In genomic region chr7:471191-471865, GRCh38 we compare ENCODE assay signal across 14 cellular contexts. TPM values are rescaled to one million over a fixed set of nuclear protein-coding genes. Genes with fewer than 3 reads are reported as not detected.
DNase-seq lines count a peak whose midpoint lies in the region; ATAC-seq and TF ChIP-seq lines count a peak whose summit lies in the region.
"Had no signal": no experiment of that assay in that cellular context is flagged by ENCODE, and none has a peak within 500 bp of the region (broad histone marks: within the 10 kb centered on the region; RNA-seq: fewer than 3 reads in every experiment).

No MANE protein-coding gene starts in this region.

- H3K9me1 ChIP-seq in IMR-90 (ENCODE audit: insufficient read depth, low read length), result 0 out of 2 replicates have a peak, but pooled peaks cover 5% of the 10 kb centered on the region

- no peak overlapping the region for H3K4me3 ChIP-seq in ACC112 (ENCODE audit: low read depth, low read length)
- no peak overlapping the region for H3K4me3 ChIP-seq in IMR-90 (ENCODE audit: insufficient read depth, low read depth, low read length)
- no peak overlapping the region for H3K4me3 ChIP-seq in hepatocyte
- H3K4me3 ChIP-seq in prostate gland, result no peak overlapping the region
- H3K4me3 ChIP-seq: colonic mucosa, neural progenitor cell, PC-9 had no signal

- peak overlapping the region; percentile 86 for H3K27ac ChIP-seq in ACC112 (ENCODE audit: low read depth, low read length)
- peak overlapping the region; percentile 78 for H3K27ac ChIP-seq in IMR-90 (ENCODE audit: insufficient read depth, low read length)
- peak overlapping the region; percentile 89 for H3K27ac ChIP-seq in hepatocyte
- peak overlapping the region; percentile 48 to 66 for H3K27ac ChIP-seq in prostate gland
- no peak overlapping the region for H3K27ac ChIP-seq in H9 (ENCODE audit: insufficient read length, low read depth, low read length)
- H3K27ac ChIP-seq: colonic mucosa, neural progenitor cell, PC-9 had no signal

- peak overlapping the region; percentile 98 for H2AK5ac ChIP-seq in IMR-90 (ENCODE audit: low read depth, low read length)
- no peak overlapping the region for H2AK5ac ChIP-seq in H9 (ENCODE audit: insufficient read length, low read length)

- H3K4me1 Mint-ChIP-seq in H9, result no peaks in the 10 kb centered on the region
- H3K4me1 Mint-ChIP-seq: neural progenitor cell had no signal

- intact Hi-C loops in IMR-90 (cut with micrococcal nuclease) (no loop called here), prostate gland (cut with DNase I) (no loop called here)

- no peaks in the 10 kb centered on the region for H3K9me2 ChIP-seq in hepatocyte (replicated peaks; ENCODE audit: insufficient read depth)

- TF ChIP-seq POLR2A in IMR-90 (IDR thresholded peaks at IDR 0.05; ENCODE audit: low read depth, low read length) (no peak), prostate gland (IDR thresholded peaks at IDR 0.05) (no peak)

- H2AK9ac ChIP-seq in IMR-90 (replicated peaks; ENCODE audit: low read depth, low read length, poor library complexity), result peak overlapping the region; percentile 99

- H3K4me1 ChIP-seq in ACC112 (ENCODE audit: control insufficient read depth, insufficient read depth, low read length, unreplicated experiment) (peaks cover 14% of the 10 kb centered on the region), IMR-90 (ENCODE audit: control insufficient read depth, insufficient read depth, low read length) (peaks cover 18% of the 10 kb centered on the region), hepatocyte (ENCODE audit: insufficient read depth) (peaks cover 16% of the 10 kb centered on the region), prostate gland (replicated peaks) (no peaks in the 10 kb centered on the region), H9 (ENCODE audit: insufficient read depth, low read length) (no peaks in the 10 kb centered on the region)
- H3K4me1 ChIP-seq: colonic mucosa, neural progenitor cell had no signal

- H3K79me1 ChIP-seq in IMR-90 (ENCODE audit: low read depth in 1 of 2, low read length in 2 of 2), result no peaks in the 10 kb centered on the region
- H3K79me1 ChIP-seq in H9 (ENCODE audit: insufficient read depth, low read depth, low read length, poor library complexity, severe bottlenecking), result no peaks in the 10 kb centered on the region

- ATAC-seq in IMR-90 (ENCODE audit: low read depth), result no peak

- no peak for TF ChIP-seq RAD21 in IMR-90 (IDR thresholded peaks at IDR 0.05; ENCODE audit: low read length)

- peak overlapping the region; percentile 88 for H4K91ac ChIP-seq in IMR-90 (ENCODE audit: insufficient read depth, low read depth, low read length)
- H4K91ac ChIP-seq in H9 (ENCODE audit: insufficient read length, low read depth, low read length), result no peak overlapping the region

- H3K36me3 Mint-ChIP-seq in H9 (ENCODE audit: insufficient read depth in 1 of 3, low read depth in 3 of 3), result peaks cover 10 to 13% (median 11%) of the 10 kb centered on the region in 3 experiments
- H3K36me3 Mint-ChIP-seq: activated naive CD8-positive, alpha-beta T cell had no signal

- H4K8ac ChIP-seq in IMR-90 (ENCODE audit: low read depth in 2 of 2, low read length in 2 of 2) (peak overlapping the region; percentile 88 to 89), H9 (replicated peaks; ENCODE audit: insufficient read length, low read depth, low read length) (no peak overlapping the region)

- no peak overlapping the region for H3K4me2 ChIP-seq in IMR-90 (ENCODE audit: low read depth, low read length)
- H3K4me2 ChIP-seq in hepatocyte, result no peak overlapping the region
- no peak overlapping the region for H3K4me2 ChIP-seq in H9 (ENCODE audit: insufficient read depth, insufficient read length, low read length)
- H3K4me2 ChIP-seq: neural progenitor cell, PC-9 had no signal

- TF ChIP-seq CTCF in IMR-90 (conservative IDR thresholded peaks at IDR 0.05; ENCODE audit: low read depth, low read length) (no peak), hepatocyte (IDR thresholded peaks at IDR 0.05; ENCODE audit: poor library complexity) (no peak), prostate gland (IDR thresholded peaks at IDR 0.05) (no peak), GM10248 (IDR thresholded peaks at IDR 0.05; ENCODE audit: control extremely low read depth, extremely low read depth, low read depth, missing control alignments) (no peak), H9 (conservative IDR thresholded peaks at IDR 0.05) (no peak)

- H2BK5ac ChIP-seq in IMR-90 (ENCODE audit: low read depth, low read length, poor library complexity, severe bottlenecking) (peak overlapping the region; percentile 86), H9 (ENCODE audit: insufficient read length, low read length) (no peak overlapping the region)

- H3K9ac ChIP-seq in IMR-90 (ENCODE audit: low read depth, low read length), result no peak overlapping the region
- no peak overlapping the region for H3K9ac ChIP-seq in H9 (ENCODE audit: extremely low read depth, insufficient read length, low read length)
- H3K9ac ChIP-seq: neural progenitor cell had no signal

- CTCF ChIA-PET in IMR-90 (lab: Yijun Ruan, JAX) (no interaction called here), GM10248 (lab: Yijun Ruan, JAX) (no interaction called here)

- no peak overlapping the region for H2BK12ac ChIP-seq in H9 (ENCODE audit: insufficient read length, low read depth, low read length)

- no peak overlapping the region for H3K4me3 Mint-ChIP-seq in H9
- H3K4me3 Mint-ChIP-seq: activated naive CD8-positive, alpha-beta T cell; neural progenitor cell; T-helper 2 cell treated with Interferon-gamma antibody and Interleukin-4, amounts not matched to agents 5 μg/mL and 100 μg/mL, for 36 hours had no signal

- H3K27ac Mint-ChIP-seq in H9, result no peak overlapping the region
- H3K27ac Mint-ChIP-seq: activated naive CD8-positive, alpha-beta T cell; neural progenitor cell; T-helper 2 cell treated with Interferon-gamma antibody and Interleukin-4, amounts not matched to agents 5 μg/mL and 100 μg/mL, for 36 hours had no signal

- H3K9me3 ChIP-seq in IMR-90 (ENCODE audit: control insufficient read depth, insufficient read depth, low read length) (peaks cover 5% of the 10 kb centered on the region), hepatocyte (ENCODE audit: low read depth) (no peaks in the 10 kb centered on the region), prostate gland (no peaks in the 10 kb centered on the region), H9 (ENCODE audit: control insufficient read depth, low read depth, low read length) (no peaks in the 10 kb centered on the region)
- H3K9me3 ChIP-seq: colonic mucosa had no signal

- peak overlapping the region; percentile 54; the same call in 1 of the 2 replicates for H2BK20ac ChIP-seq in IMR-90 (ENCODE audit: low read depth, low read length)
- no peak overlapping the region for H2BK20ac ChIP-seq in H9 (ENCODE audit: low read depth, low read length, poor library complexity, severe bottlenecking)

- H3T11ph ChIP-seq in H9 (ENCODE audit: low read length), result no peak overlapping the region

- dilution Hi-C loops in IMR-90 (cut with HindIII; ENCODE audit: low sequenced_read_pairs, unreplicated experiment), result no loop called here

- H2AFZ ChIP-seq in ACC112 (ENCODE audit: low read length, unreplicated experiment) (peak overlapping the region; percentile 41), IMR-90 (replicated peaks; ENCODE audit: low read length, poor library complexity) (peak overlapping the region; percentile 89), hepatocyte (no peak overlapping the region), H9 (ENCODE audit: low read length) (no peak overlapping the region)
- H2AFZ ChIP-seq: neural progenitor cell, PC-9 had no signal

- no peaks in the 10 kb centered on the region for H3K23me2 ChIP-seq in H9 (ENCODE audit: insufficient read length, low read depth, low read length, poor library complexity, severe bottlenecking)

- in situ Hi-C loops in IMR-90 (cut with MboI; ENCODE audit: low sequenced_read_pairs), result no loop called here

- H2BK120ac ChIP-seq in IMR-90 (ENCODE audit: low read depth, low read length) (peak overlapping the region; percentile 74), H9 (ENCODE audit: low read depth, low read length, poor library complexity, severe bottlenecking) (no peak overlapping the region)

- H3K36me3 ChIP-seq in ACC112 (ENCODE audit: insufficient read depth, low read length) (no peaks in the 10 kb centered on the region), IMR-90 (ENCODE audit: control insufficient read depth, insufficient read depth, low read length) (no peaks in the 10 kb centered on the region), hepatocyte (replicated peaks; ENCODE audit: insufficient read depth, low read depth) (no peaks in the 10 kb centered on the region), prostate gland (no peaks in the 10 kb centered on the region)
- H3K36me3 ChIP-seq: colonic mucosa, neural progenitor cell had no signal

- H2BK15ac ChIP-seq in IMR-90 (ENCODE audit: low read depth, low read length), result peak overlapping the region; percentile 89; the same call in 1 of the 3 replicates
- no peak overlapping the region for H2BK15ac ChIP-seq in H9 (ENCODE audit: low read depth, low read length)

- BruUV-seq in IMR-90 (replicated peaks; lab: Mats Ljungman, UMichigan), result no TSS peak

- H3K9me3 Mint-ChIP-seq in H9, result peaks cover 14 to 18% of the 10 kb centered on the region in 2 experiments

- H3K18ac ChIP-seq in IMR-90 (ENCODE audit: low read depth, low read length) (peak overlapping the region; percentile 85), H9 (ENCODE audit: insufficient read length, low read depth, low read length) (no peak overlapping the region)

- H3K27me3 ChIP-seq in ACC112 (ENCODE audit: insufficient read depth, low read length) (no peaks in the 10 kb centered on the region), IMR-90 (ENCODE audit: control insufficient read depth, insufficient read depth, low read length) (no peaks in the 10 kb centered on the region), hepatocyte (no peaks in the 10 kb centered on the region), prostate gland (replicated peaks; ENCODE audit: insufficient read depth) (no peaks in the 10 kb centered on the region), H9 (ENCODE audit: insufficient read depth, low read length) (no peaks in the 10 kb centered on the region)
- H3K27me3 ChIP-seq: colonic mucosa, neural progenitor cell had no signal

- H3K23ac ChIP-seq in IMR-90 (ENCODE audit: low read depth, low read length) (no peak overlapping the region), H9 (ENCODE audit: insufficient read length, low read depth, low read length) (no peak overlapping the region)

- no peak for DNase-seq in IMR-90
- DNase-seq in hepatocyte (ENCODE audit: low spot score), result no peak
- no peak for DNase-seq in prostate gland (ENCODE audit: low spot score)
- no peak for DNase-seq in kidney tubule cell (ENCODE audit: low spot score)
- no peak for DNase-seq in NCI-H510A (lab: John Stamatoyannopoulos, UW)
- no peak for DNase-seq in GM10248 (ENCODE audit: extremely low spot score)
- no peak for DNase-seq in H9
- DNase-seq: colonic mucosa, NCI-H345, PC-9 had no signal

- H4K5ac ChIP-seq in IMR-90 (ENCODE audit: low read depth, low read length), result peak overlapping the region; percentile 30
- H4K5ac ChIP-seq in H9 (ENCODE audit: insufficient read length, low read depth, low read length), result no peak overlapping the region

- H4K20me1 ChIP-seq in IMR-90 (ENCODE audit: insufficient read depth, low read length), result no peaks in the 10 kb centered on the region
- no peaks in the 10 kb centered on the region for H4K20me1 ChIP-seq in hepatocyte (ENCODE audit: insufficient read depth, poor library complexity, severe bottlenecking)
- peaks cover 2% of the 10 kb centered on the region for H4K20me1 ChIP-seq in H9 (ENCODE audit: control insufficient read depth, insufficient read depth, insufficient read length)

- H3K27me3 Mint-ChIP-seq in H9 (ENCODE audit: low read depth), result peaks cover 7% of the 10 kb centered on the region
- H3K27me3 Mint-ChIP-seq: activated naive CD8-positive, alpha-beta T cell had no signal

- H3K4ac ChIP-seq in IMR-90 (ENCODE audit: low read depth, low read length), result peak overlapping the region; percentile 87
- no peak overlapping the region for H3K4ac ChIP-seq in H9 (ENCODE audit: low read depth, low read length)

- H3K14ac ChIP-seq in IMR-90 (replicated peaks; ENCODE audit: low read depth, low read length) (peak overlapping the region; percentile 93), H9 (ENCODE audit: insufficient read depth, low read length) (no peak overlapping the region)

- POLR2A ChIA-PET in IMR-90 (lab: Charles Lee; ENCODE audit: unreplicated experiment) (no interaction called here), GM10248 (lab: Yijun Ruan, JAX) (interaction anchor here (0.5 kb wide), 1 partner anchor 253 kb away, joined by 5 read pairs; no protein-coding TSS in a partner anchor)

- H3K79me2 ChIP-seq in ACC112 (ENCODE audit: control insufficient read depth, insufficient read depth, low read length, unreplicated experiment) (no peaks in the 10 kb centered on the region), hepatocyte (no peaks in the 10 kb centered on the region), H9 (ENCODE audit: insufficient read depth, low read length) (no peaks in the 10 kb centered on the region)

- H3K56ac ChIP-seq in IMR-90 (ENCODE audit: extremely low read depth, insufficient read depth, low read length) (peak overlapping the region; percentile 29), H9 (ENCODE audit: insufficient read length, low read depth, low read length) (no peak overlapping the region)

- 85% methylated on average over 8 of the region's 21 CpGs; no CpG with 5 or more reads in 1 of the 2 experiments for WGBS in IMR-90 (ENCODE audit: extremely low coverage in 2 of 2, insufficient read length in 1 of 2), 2 experiments
- WGBS in hepatocyte (ENCODE audit: low lambda C conversion rate, missing lambda C conversion rate), result 95% methylated on average over 20 of the region's 21 CpGs
- 78% methylated on average over 19 of the region's 21 CpGs for WGBS in prostate gland
- no CpG with 5 or more reads among the region's 21 CpGs for WGBS in H9 (ENCODE audit: extremely low coverage, insufficient read length, low lambda C conversion rate)

RNA-seq across cellular contexts. Expression of gene PDGFA, which starts 48.3 kb away (rescaled TPM):
- total RNA-seq in IMR-90 (2012; rRNA removed), result 3.8 and 4.7 TPM in 2 replicates
- polyA plus RNA-seq in IMR-90 (2012; rRNA removed), result 3.3 and 4.7 TPM in 2 replicates
- 2.9 and 3.2 TPM in 2 replicates for polyA plus RNA-seq in IMR-90 (2012; cell fraction: cytosol; rRNA removed)
- polyA plus RNA-seq in IMR-90 (2012; cell fraction: nucleus; rRNA removed; ENCODE audit: low replicate concordance), result 9.1 and 10.4 TPM in 2 replicates
- total RNA-seq in hepatocyte, result 56.6 and 63.1 TPM in 2 replicates
- 22.3 and 30.7 TPM in 2 replicates for polyA plus RNA-seq in hepatocyte
- 10 to 100 TPM; 40.4 to 75.0 TPM for total RNA-seq in prostate gland
- total RNA-seq in H9 (2021), result 34.3 and 35.8 TPM in 2 replicates

Comparison
In these comparisons a context has a peak if more than half of its experiments do, and no peak if none do; other contexts are left out.
1. H2AFZ ChIP-seq: peak in ACC112 (single experiment) and IMR-90 (single experiment); none in hepatocyte (single experiment) and H9 (single experiment).